In the genomic region with DNA sequence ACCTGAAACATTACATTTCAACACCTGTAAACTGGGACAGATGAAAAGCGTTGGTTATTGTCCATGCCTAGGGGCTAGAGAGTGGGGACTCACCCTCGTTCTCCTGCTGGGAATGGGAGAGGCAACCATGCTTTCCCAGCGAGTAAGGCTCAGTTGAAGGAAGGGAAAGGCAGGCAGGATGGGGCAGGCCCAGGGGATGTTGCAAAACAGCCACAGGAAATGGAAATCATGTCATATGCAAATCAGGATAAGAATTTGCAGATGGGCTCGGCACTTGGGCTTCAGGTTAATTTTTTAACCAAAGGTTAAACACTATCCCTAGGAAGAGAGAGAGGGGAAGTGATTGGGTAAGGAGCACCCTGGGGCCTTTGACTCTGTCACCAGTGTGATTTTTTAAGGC, we compare ENCODE assay signal across 8 cellular contexts. TPM values are rescaled to one million over a fixed set of nuclear protein-coding genes. Genes with fewer than 3 reads are reported as not detected.
A peak's percentile ranks its signal among the peaks of the same experiment; 100 is the strongest.
DNase-seq lines count a peak whose midpoint lies in the region; ATAC-seq and TF ChIP-seq lines count a peak whose summit lies in the region.

No MANE protein-coding gene starts in this region.

- H3K4me1 Mint-ChIP-seq in activated naive CD4-positive, alpha-beta T cell treated with anti-CD3 and anti-CD28 coated beads for 36 hours (ENCODE audit: low read depth) = peaks cover 19% of the 10 kb centered on the region
- peaks cover 10% of the 10 kb centered on the region for H3K4me1 Mint-ChIP-seq in activated T-helper 17 cell treated with anti-CD3 and anti-CD28 coated beads, Interleukin-2, amount 50 U/mL, for 72 hours
- no peaks in the 10 kb centered on the region for H3K4me1 Mint-ChIP-seq in mesothelial cell of epicardium

- TF ChIP-seq EP300 in suprapubic skin (IDR thresholded peaks at IDR 0.05) = no peak

- peak overlapping the region; percentile 43 for H3K27ac ChIP-seq in suprapubic skin

- H3K4me3 ChIP-seq in suprapubic skin = no peak overlapping the region

- intact Hi-C loops in activated naive CD4-positive, alpha-beta T cell treated with anti-CD3 and anti-CD28 coated beads for 36 hours (cut with micrococcal nuclease) = loop anchor here (1.0 to 5.0 kb wide), 4 partner anchors 25 to 157 kb away; no protein-coding TSS in a partner anchor

- H3K27me3 ChIP-seq in suprapubic skin = no peaks in the 10 kb centered on the region

- no peaks in the 10 kb centered on the region for H3K36me3 ChIP-seq in suprapubic skin

- ATAC-seq in HG03175 (IDR thresholded peaks at IDR 0.05; ENCODE audit: unreplicated experiment) = peak; percentile 79
- peak; percentile 78 for ATAC-seq in activated T-helper 17 cell treated with anti-CD3 and anti-CD28 coated beads, Interleukin-2, amount 50 U/mL, for 72 hours (replicated peaks)

- H3K9me3 ChIP-seq in suprapubic skin = no peaks in the 10 kb centered on the region

- peaks cover 3% of the 10 kb centered on the region for H3K9me3 Mint-ChIP-seq in activated naive CD4-positive, alpha-beta T cell treated with anti-CD3 and anti-CD28 coated beads for 36 hours
- H3K9me3 Mint-ChIP-seq in activated T-helper 17 cell treated with anti-CD3 and anti-CD28 coated beads, Interleukin-2, amount 50 U/mL, for 72 hours = no peaks in the 10 kb centered on the region
- H3K9me3 Mint-ChIP-seq in mesothelial cell of epicardium = peaks cover 4% of the 10 kb centered on the region

- CTCF ChIA-PET in activated naive CD4-positive, alpha-beta T cell treated with anti-CD3 and anti-CD28 coated beads for 36 hours (lab: Charles Lee) = no interaction called here

- H3K27me3 Mint-ChIP-seq in activated naive CD4-positive, alpha-beta T cell treated with anti-CD3 and anti-CD28 coated beads for 36 hours (ENCODE audit: low read depth) = no peaks in the 10 kb centered on the region
- no peaks in the 10 kb centered on the region for H3K27me3 Mint-ChIP-seq in activated T-helper 17 cell treated with anti-CD3 and anti-CD28 coated beads, Interleukin-2, amount 50 U/mL, for 72 hours
- no peaks in the 10 kb centered on the region for H3K27me3 Mint-ChIP-seq in mesothelial cell of epicardium (ENCODE audit: low read depth)

- TF ChIP-seq CTCF in suprapubic skin (IDR thresholded peaks at IDR 0.05) (no peak), mesothelial cell of epicardium (IDR thresholded peaks at IDR 0.05; ENCODE audit: unreplicated experiment) (no peak)

- peak overlapping the region; percentile 34 for H3K27ac Mint-ChIP-seq in activated naive CD4-positive, alpha-beta T cell treated with anti-CD3 and anti-CD28 coated beads for 36 hours
- H3K27ac Mint-ChIP-seq in activated T-helper 17 cell treated with anti-CD3 and anti-CD28 coated beads, Interleukin-2, amount 50 U/mL, for 72 hours = peak overlapping the region; percentile 31
- no peak overlapping the region for H3K27ac Mint-ChIP-seq in mesothelial cell of epicardium

- no peak for TF ChIP-seq POLR2A in suprapubic skin (IDR thresholded peaks at IDR 0.05)

- WGBS in suprapubic skin = 25% methylated on average over 4 of the region's 4 CpGs

- H3K4me3 Mint-ChIP-seq in activated naive CD4-positive, alpha-beta T cell treated with anti-CD3 and anti-CD28 coated beads for 36 hours = peak overlapping the region; percentile 3
- H3K4me3 Mint-ChIP-seq in activated T-helper 17 cell treated with anti-CD3 and anti-CD28 coated beads, Interleukin-2, amount 50 U/mL, for 72 hours = peak overlapping the region; percentile 34
- no peak overlapping the region for H3K4me3 Mint-ChIP-seq in mesothelial cell of epicardium

- DNase-seq in activated naive CD4-positive, alpha-beta T cell treated with anti-CD3 and anti-CD28 coated beads for 36 hours = peak; percentile 73
- no peak for DNase-seq in activated naive CD4-positive, alpha-beta T cell treated with Interleukin-2 at 50 U/mL for 16 hours
- peak in 1 of 2 donors; percentile 62 for DNase-seq in suprapubic skin (ENCODE audit: low spot score in 2 of 2)
- DNase-seq in DMS153 treated with DMSO at 0.1 percent for 48 hours (lab: John Stamatoyannopoulos, UW; ENCODE audit: unreplicated experiment) = no peak
- DNase-seq in mesothelial cell of epicardium (ENCODE audit: low spot score in 2 of 2, unreplicated experiment in 2 of 2) = no peak
- DNase-seq in DMS 273 (lab: John Stamatoyannopoulos, UW; ENCODE audit: unreplicated experiment) = no peak

- H3K4me1 ChIP-seq in suprapubic skin = peaks cover 36% of the 10 kb centered on the region

- H3K36me3 Mint-ChIP-seq in activated naive CD4-positive, alpha-beta T cell treated with anti-CD3 and anti-CD28 coated beads for 36 hours (ENCODE audit: low read depth) = no peaks in the 10 kb centered on the region
- no peaks in the 10 kb centered on the region for H3K36me3 Mint-ChIP-seq in activated T-helper 17 cell treated with anti-CD3 and anti-CD28 coated beads, Interleukin-2, amount 50 U/mL, for 72 hours (ENCODE audit: low read depth)
- no peaks in the 10 kb centered on the region for H3K36me3 Mint-ChIP-seq in mesothelial cell of epicardium

RNA-seq across cellular contexts. Expression of a gene that starts 14.5 kb away (rescaled TPM):
- total RNA-seq in activated naive CD4-positive, alpha-beta T cell treated with anti-CD3 and anti-CD28 coated beads for 36 hours = not detected
- under 1 TPM in 1 of 2 donors, not detected in 1; 0.13 TPM for total RNA-seq in activated T-helper 17 cell treated with anti-CD3 and anti-CD28 coated beads, Interleukin-2, amount 50 U/mL, for 72 hours
- total RNA-seq in suprapubic skin (100 to 1,000 TPM in 1 of 4 donors, 10 to 100 TPM in 3; 47.9 to 129 (median 60.9) TPM), mesothelial cell of epicardium (not detected in 3 replicates)

RNA-seq across cellular contexts. Expression of a gene that starts 59.0 kb away (rescaled TPM):
- not detected for total RNA-seq in activated naive CD4-positive, alpha-beta T cell treated with anti-CD3 and anti-CD28 coated beads for 36 hours
- under 1 TPM in 1 of 2 donors, not detected in 1; 0.09 TPM for total RNA-seq in activated T-helper 17 cell treated with anti-CD3 and anti-CD28 coated beads, Interleukin-2, amount 50 U/mL, for 72 hours
- total RNA-seq in suprapubic skin (10 to 100 TPM; 15.0 to 29.6 (median 24.4) TPM), mesothelial cell of epicardium (not detected in 3 replicates)

Comparison
In these comparisons a context has a peak if more than half of its experiments do, and no peak if none do; other contexts are left out.
1. RNA of a gene that starts 14.5 kb away (total RNA-seq): 47.9 to 129 TPM in suprapubic skin; 0.13 TPM in activated T-helper 17 cell treated with anti-CD3 and anti-CD28 coated beads, Interleukin-2, amount 50 U/mL, for 72 hours, not detected in activated naive CD4-positive, alpha-beta T cell treated with anti-CD3 and anti-CD28 coated beads for 36 hours and not detected in mesothelial cell of epicardium; every median in the first group is over 10 times any median in the second.
2. RNA of a gene that starts 59.0 kb away (total RNA-seq): 15.0 to 29.6 TPM in suprapubic skin; not detected in activated naive CD4-positive, alpha-beta T cell treated with anti-CD3 and anti-CD28 coated beads for 36 hours, 0.09 TPM in activated T-helper 17 cell treated with anti-CD3 and anti-CD28 coated beads, Interleukin-2, amount 50 U/mL, for 72 hours and not detected in mesothelial cell of epicardium; every median in the first group is over 10 times any median in the second.